ENCODE assay signal across 8 cellular contexts in the genomic region with DNA sequence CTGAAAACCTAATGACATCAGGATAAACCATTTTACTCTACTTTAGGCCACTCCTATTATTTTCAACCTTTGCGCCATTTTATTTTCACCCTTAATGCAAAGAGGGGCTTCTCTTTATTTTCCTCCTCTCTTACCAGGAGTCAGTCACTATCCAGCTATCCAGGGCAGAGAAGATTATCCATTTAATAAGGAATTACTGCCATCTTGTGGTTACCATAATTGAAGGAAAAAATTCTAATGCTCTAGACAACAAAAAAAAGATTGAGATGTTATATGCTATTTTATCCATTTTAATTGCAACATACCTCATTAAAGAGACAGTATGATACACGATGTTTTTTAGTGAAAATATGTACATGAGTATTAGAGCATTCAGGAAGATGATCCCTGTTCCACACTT.
DNase-seq lines count a peak whose midpoint lies in the region; ATAC-seq, FAIRE-seq and TF ChIP-seq lines count a peak whose summit lies in the region.
"Had no signal": no experiment of that assay in that cellular context is flagged by ENCODE, and none has a peak within 500 bp of the region (broad histone marks: within the 10 kb centered on the region; RNA-seq: fewer than 3 reads in every experiment).

No MANE protein-coding gene starts in this region.

- peak; percentile 91 for TF ChIP-seq RAD21 in neural cell (conservative IDR thresholded peaks at IDR 0.05)

- H4K20me1 ChIP-seq in neural cell (ENCODE audit: insufficient read depth): no peaks in the 10 kb centered on the region

- FAIRE-seq in GM19239 (lab: Jason Lieb, UNC) (peak; percentile 44), bronchial epithelial cell (lab: Jason Lieb, UNC) (no peak)

- H3K9me3 ChIP-seq in neural cell (ENCODE audit: low read length): no peaks in the 10 kb centered on the region
- H3K9me3 ChIP-seq: thoracic aorta had no signal

- TF ChIP-seq CTCF in bronchial epithelial cell (IDR thresholded peaks at IDR 0.05; ENCODE audit: insufficient read depth, low read length, severe bottlenecking) (peak; percentile 8), neural cell (IDR thresholded peaks at IDR 0.05; ENCODE audit: poor library complexity, severe bottlenecking) (peak; percentile 83)

- no peaks in the 10 kb centered on the region for H3K79me2 ChIP-seq in neural cell (replicated peaks; ENCODE audit: insufficient read depth, low read length)

- H3K9me2 ChIP-seq in neural cell (ENCODE audit: insufficient read depth, low read length): no peaks in the 10 kb centered on the region

- TF ChIP-seq EP300 in neural cell (conservative IDR thresholded peaks at IDR 0.05; ENCODE audit: poor library complexity, severe bottlenecking): no peak

- ATAC-seq in HG03108 (IDR thresholded peaks at IDR 0.05; ENCODE audit: unreplicated experiment): no peak

- H3F3A ChIP-seq in neural cell (ENCODE audit: insufficient read depth, low read length, poor library complexity, severe bottlenecking): no peaks in the 10 kb centered on the region

- H2AFZ ChIP-seq in neural cell (ENCODE audit: low read depth, low read length): no peak overlapping the region

- DNase-seq in GM19239 (ENCODE audit: insufficient read length, low spot score) (no peak), NCI-H345 (lab: John Stamatoyannopoulos, UW) (peak; percentile 48), bronchial epithelial cell (ENCODE audit: low read depth) (peak; percentile 39), erythroblast (lab: John Stamatoyannopoulos, UW) (no peak), COLO668 (lab: John Stamatoyannopoulos, UW; ENCODE audit: unreplicated experiment) (no peak)

- H3K36me3 ChIP-seq in bronchial epithelial cell (ENCODE audit: control insufficient read depth, insufficient read depth, low read length) (no peaks in the 10 kb centered on the region), neural cell (ENCODE audit: insufficient read depth, low read length) (no peaks in the 10 kb centered on the region)
- H3K36me3 ChIP-seq: thoracic aorta had no signal

- H3K9ac ChIP-seq in neural cell (ENCODE audit: low read length): no peak overlapping the region

- H3K4me2 ChIP-seq in neural cell (ENCODE audit: low read length): no peak overlapping the region

- no peak overlapping the region for H3K27ac ChIP-seq in neural cell (ENCODE audit: low read length)
- H3K27ac ChIP-seq: thoracic aorta had no signal

- no peak for TF ChIP-seq POLR2A in erythroblast (IDR thresholded peaks at IDR 0.05; ENCODE audit: low read length)

- H3K27me3 ChIP-seq in bronchial epithelial cell (ENCODE audit: control insufficient read depth, insufficient read depth, low read length) (no peaks in the 10 kb centered on the region), neural cell (ENCODE audit: insufficient read depth, low read depth, low read length) (no peaks in the 10 kb centered on the region)

- H3K4me3 ChIP-seq in bronchial epithelial cell (ENCODE audit: low read depth, low read length) (no peak overlapping the region), neural cell (ENCODE audit: low read length) (no peak overlapping the region)
- H3K4me3 ChIP-seq: thoracic aorta had no signal

TF ChIP-seq in neural cell, 6 proteins besides CTCF, POLR2A, EP300 and RAD21:
- TF ChIP-seq SMC3 (conservative IDR thresholded peaks at IDR 0.05; ENCODE audit: poor library complexity) (peak; percentile 95), EZH2 (IDR thresholded peaks at IDR 0.05; ENCODE audit: borderline replicate concordance, insufficient read depth, low read length, poor library complexity, severe bottlenecking) (no peak), POLR2AphosphoS5 (IDR thresholded peaks at IDR 0.05) (no peak)

Comparison
In these comparisons a context has a peak if more than half of its experiments do, and no peak if none do; other contexts are left out.
1. DNase-seq: peak in NCI-H345 (single experiment) and bronchial epithelial cell (single experiment); none in GM19239 (single experiment), erythroblast (0 of 2) and COLO668 (single experiment).